In genomic region chr3:167738037-167738436, GRCh38 we compare ENCODE assay signal across 24 cellular contexts.
"Had no signal": no experiment of that assay in that cellular context is flagged by ENCODE, and none has a peak within 500 bp of the region (broad histone marks: within the 10 kb centered on the region; RNA-seq: fewer than 3 reads in every experiment).

No MANE protein-coding gene starts in this region.

- H3K9me3 ChIP-seq: left ventricle myocardium inferior, psoas muscle, spleen, stomach had no signal

- ATAC-seq: esophagus mucosa; natural killer cell treated with Interleukin-12 subunit alpha and Interleukin-12 subunit beta and Interleukin-15 and Interleukin-18, amount 100 ng/mL, for 72 hours; psoas muscle; sciatic nerve; stimulated activated naive B cell treated with anti-CD40 and anti-IgM and Interleukin-4, amounts not matched to agents 10 μg/mL and 1 μg/mL and 100 μg/mL, for 72 hours had no signal

- H2AFZ ChIP-seq: parathyroid adenoma had no signal

- H3K27me3 Mint-ChIP-seq: natural killer cell treated with Interleukin-12 subunit alpha and Interleukin-12 subunit beta and Interleukin-15 and Interleukin-18, amount 100 ng/mL, for 72 hours; stimulated activated naive B cell treated with anti-CD40 and anti-IgM and Interleukin-4, amounts not matched to agents 10 μg/mL and 1 μg/mL and 100 μg/mL, for 72 hours had no signal

- DNase-seq: effector memory CD4-positive, alpha-beta T cell; left ventricle myocardium inferior; mesenchymal stem cell; midbrain; psoas muscle; retina; spleen; stimulated activated CD4-positive, alpha-beta T cell treated with anti-CD3 and anti-CD28 coated beads, Interleukin-15, amount 100 ng/mL, for 24 hours; stimulated activated CD4-positive, alpha-beta T cell treated with anti-CD3 and anti-CD28 coated beads, Interleukin-1b, Interleukin-23, amount 100 ng/mL, for 48 hours; stimulated activated CD4-positive, alpha-beta T cell treated with anti-CD3 and anti-CD28 coated beads, Interleukin-4, amount 100 ng/mL, for 24 hours; stimulated activated naive B cell treated with anti-CD40 and anti-IgM and Interleukin-4, amounts not matched to agents 10 μg/mL and 1 μg/mL and 100 μg/mL, for 72 hours; stomach; substantia nigra; trophoblast cell had no signal

- H3K27ac Mint-ChIP-seq: natural killer cell treated with Interleukin-12 subunit alpha and Interleukin-12 subunit beta and Interleukin-15 and Interleukin-18, amount 100 ng/mL, for 72 hours; stimulated activated naive B cell treated with anti-CD40 and anti-IgM and Interleukin-4, amounts not matched to agents 10 μg/mL and 1 μg/mL and 100 μg/mL, for 72 hours had no signal

- H3K9me3 Mint-ChIP-seq: natural killer cell treated with Interleukin-12 subunit alpha and Interleukin-12 subunit beta and Interleukin-15 and Interleukin-18, amount 100 ng/mL, for 72 hours; stimulated activated naive B cell treated with anti-CD40 and anti-IgM and Interleukin-4, amounts not matched to agents 10 μg/mL and 1 μg/mL and 100 μg/mL, for 72 hours had no signal

- H3K36me3 ChIP-seq: left ventricle myocardium inferior, spleen, stomach had no signal

- H3K36me3 Mint-ChIP-seq: natural killer cell treated with Interleukin-12 subunit alpha and Interleukin-12 subunit beta and Interleukin-15 and Interleukin-18, amount 100 ng/mL, for 72 hours; stimulated activated naive B cell treated with anti-CD40 and anti-IgM and Interleukin-4, amounts not matched to agents 10 μg/mL and 1 μg/mL and 100 μg/mL, for 72 hours had no signal

- H3K27ac ChIP-seq: coronary artery, left ventricle myocardium inferior, parathyroid adenoma, psoas muscle, spleen, stomach had no signal

- H3K4me3 Mint-ChIP-seq: natural killer cell treated with Interleukin-12 subunit alpha and Interleukin-12 subunit beta and Interleukin-15 and Interleukin-18, amount 100 ng/mL, for 72 hours; stimulated activated naive B cell treated with anti-CD40 and anti-IgM and Interleukin-4, amounts not matched to agents 10 μg/mL and 1 μg/mL and 100 μg/mL, for 72 hours had no signal

- H3K4me3 ChIP-seq: coronary artery, left ventricle myocardium inferior, lung, psoas muscle, spleen, stomach had no signal

- FAIRE-seq: endometrium, frontal cortex, keratinocyte, urothelium cell line had no signal

- H3K27me3 ChIP-seq: spleen, stomach had no signal

- H3K9ac ChIP-seq: parathyroid adenoma had no signal
